Comparison of ENCODE assay signal across 8 cellular contexts in the genomic region with DNA sequence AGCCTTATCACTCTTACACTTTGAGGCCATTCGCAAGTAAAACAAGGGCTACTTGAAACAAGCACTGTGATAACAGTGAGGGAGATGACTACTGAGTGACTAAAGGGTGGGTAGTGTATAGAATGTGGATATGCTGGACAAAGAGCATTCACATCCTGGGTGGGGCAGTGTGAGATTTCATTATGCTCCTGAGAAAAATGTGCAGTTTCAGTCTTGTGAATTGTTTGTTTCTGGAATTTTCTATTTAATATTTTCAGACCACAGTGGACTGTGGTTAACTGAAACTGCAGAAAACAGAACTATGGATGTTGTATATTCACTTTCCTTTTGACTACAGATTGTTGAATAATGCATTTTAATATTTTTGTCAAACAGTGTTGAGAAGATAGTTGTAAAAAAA. TPM values are rescaled to one million over a fixed set of nuclear protein-coding genes. Genes with fewer than 3 reads are reported as not detected.
A peak's percentile ranks its signal among the peaks of the same experiment; 100 is the strongest.
DNase-seq lines count a peak whose midpoint lies in the region; ATAC-seq and TF ChIP-seq lines count a peak whose summit lies in the region.

No MANE protein-coding gene starts in this region.

- no peak overlapping the region for H3K27ac ChIP-seq in esophagus muscularis mucosa (replicated peaks in 1 of 4)

- H3K4me3 ChIP-seq in foreskin fibroblast (ENCODE audit: low read depth in 1 of 2, low read length in 2 of 2) (no peak overlapping the region), esophagus muscularis mucosa (no peak overlapping the region)

- peaks cover 0 to 7% (median 3%) of the 10 kb centered on the region in 4 donors for H3K9me3 ChIP-seq in esophagus muscularis mucosa

- H3K4me1 ChIP-seq in esophagus muscularis mucosa: no peaks in the 10 kb centered on the region

- TF ChIP-seq EP300 in esophagus muscularis mucosa (IDR thresholded peaks at IDR 0.05): no peak

- DNase-seq in Caki2 (ENCODE audit: low read depth) (peak; percentile 10), HS-5 (ENCODE audit: low read depth) (peak; percentile 77), foreskin fibroblast (peak; percentile 72 to 86), activated gamma-delta T cell (lab: John Stamatoyannopoulos, UW) (no peak), esophagus muscularis mucosa (ENCODE audit: extremely low spot score) (no peak), globus pallidus (ENCODE audit: low spot score) (no peak)
- DNase-seq in activated T-cell treated with anti-CD3 and anti-CD28 coated beads, Interleukin-2, amount 50 U/mL, for 1 hour: no peak

- TF ChIP-seq POLR2A in esophagus muscularis mucosa (IDR thresholded peaks at IDR 0.05; ENCODE audit: low read depth): no peak

- TF ChIP-seq CTCF in foreskin fibroblast (IDR thresholded peaks at IDR 0.05; ENCODE audit: low read depth, low read length): no peak
- no peak for TF ChIP-seq CTCF in esophagus muscularis mucosa (IDR thresholded peaks at IDR 0.05)

- H3K36me3 ChIP-seq in esophagus muscularis mucosa: peaks cover 0 to 53% (median 10%) of the 10 kb centered on the region in 4 donors

- in situ Hi-C loops in Caki2 (cut with HindIII; ENCODE audit: low pct_unique_long_range_greater_than_20kb, low sequenced_read_pairs): no loop called here

- intact Hi-C loops in esophagus muscularis mucosa (cut with DNase I): no loop called here

- ATAC-seq in GM21576 (IDR thresholded peaks at IDR 0.05; ENCODE audit: unreplicated experiment): peak; percentile 74

- H3K27me3 ChIP-seq in esophagus muscularis mucosa: no peaks in the 10 kb centered on the region

- 88% methylated on average over 1 of the region's 1 CpG for WGBS in esophagus muscularis mucosa

RNA-seq across cellular contexts. Expression of a gene that starts 25.1 kb away (rescaled TPM):
- total RNA-seq in Caki2 (2014; rRNA removed; shearing (Covaris generic); ENCODE audit: low replicate concordance): not detected in 2 replicates
- 1 to 10 TPM in 3 of 4 donors, under 1 TPM in 1; 0.50 to 4.6 (median 1.8) TPM for total RNA-seq in esophagus muscularis mucosa

Comparison
In these comparisons a context has a peak if more than half of its experiments do, and no peak if none do; other contexts are left out.
1. DNase-seq: peak in Caki2 (single experiment), HS-5 (single experiment) and foreskin fibroblast (2 of 2); none in activated gamma-delta T cell (single experiment), activated T-cell treated with anti-CD3 and anti-CD28 coated beads, Interleukin-2, amount 50 U/mL, for 1 hour (single experiment), esophagus muscularis mucosa (single experiment) and globus pallidus (single experiment).